Comparison of ENCODE assay signal across 1 cellular context in genomic region chr20:41154436-41155176, GRCh38.
TF ChIP-seq lines count a peak whose summit lies in the region.

No MANE protein-coding gene starts in this region.

TF ChIP-seq in HepG2, 621 proteins besides CTCF, POLR2A, EP300 and RAD21:
- 0 out of 2 replicates have a peak, but pooled peaks have one; percentile 44 for TF ChIP-seq PREB (CRISPR knock-in tag; IDR thresholded peaks at IDR 0.05)
- TF ChIP-seq, protein P1, sequence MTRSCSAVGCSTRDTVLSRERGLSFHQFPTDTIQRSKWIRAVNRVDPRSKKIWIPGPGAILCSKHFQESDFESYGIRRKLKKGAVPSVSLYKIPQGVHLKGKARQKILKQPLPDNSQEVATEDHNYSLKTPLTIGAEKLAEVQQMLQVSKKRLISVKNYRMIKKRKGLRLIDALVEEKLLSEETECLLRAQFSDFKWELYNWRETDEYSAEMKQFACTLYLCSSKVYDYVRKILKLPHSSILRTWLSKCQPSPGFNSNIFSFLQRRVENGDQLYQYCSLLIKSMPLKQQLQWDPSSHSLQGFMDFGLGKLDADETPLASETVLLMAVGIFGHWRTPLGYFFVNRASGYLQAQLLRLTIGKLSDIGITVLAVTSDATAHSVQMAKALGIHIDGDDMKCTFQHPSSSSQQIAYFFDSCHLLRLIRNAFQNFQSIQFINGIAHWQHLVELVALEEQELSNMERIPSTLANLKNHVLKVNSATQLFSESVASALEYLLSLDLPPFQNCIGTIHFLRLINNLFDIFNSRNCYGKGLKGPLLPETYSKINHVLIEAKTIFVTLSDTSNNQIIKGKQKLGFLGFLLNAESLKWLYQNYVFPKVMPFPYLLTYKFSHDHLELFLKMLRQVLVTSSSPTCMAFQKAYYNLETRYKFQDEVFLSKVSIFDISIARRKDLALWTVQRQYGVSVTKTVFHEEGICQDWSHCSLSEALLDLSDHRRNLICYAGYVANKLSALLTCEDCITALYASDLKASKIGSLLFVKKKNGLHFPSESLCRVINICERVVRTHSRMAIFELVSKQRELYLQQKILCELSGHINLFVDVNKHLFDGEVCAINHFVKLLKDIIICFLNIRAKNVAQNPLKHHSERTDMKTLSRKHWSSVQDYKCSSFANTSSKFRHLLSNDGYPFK (CRISPR knock-in tag; IDR thresholded peaks at IDR 0.05; ENCODE audit: borderline replicate concordance), result peak; percentile 16; the same call in 1 of the 2 replicates
- TF ChIP-seq, protein P2, sequence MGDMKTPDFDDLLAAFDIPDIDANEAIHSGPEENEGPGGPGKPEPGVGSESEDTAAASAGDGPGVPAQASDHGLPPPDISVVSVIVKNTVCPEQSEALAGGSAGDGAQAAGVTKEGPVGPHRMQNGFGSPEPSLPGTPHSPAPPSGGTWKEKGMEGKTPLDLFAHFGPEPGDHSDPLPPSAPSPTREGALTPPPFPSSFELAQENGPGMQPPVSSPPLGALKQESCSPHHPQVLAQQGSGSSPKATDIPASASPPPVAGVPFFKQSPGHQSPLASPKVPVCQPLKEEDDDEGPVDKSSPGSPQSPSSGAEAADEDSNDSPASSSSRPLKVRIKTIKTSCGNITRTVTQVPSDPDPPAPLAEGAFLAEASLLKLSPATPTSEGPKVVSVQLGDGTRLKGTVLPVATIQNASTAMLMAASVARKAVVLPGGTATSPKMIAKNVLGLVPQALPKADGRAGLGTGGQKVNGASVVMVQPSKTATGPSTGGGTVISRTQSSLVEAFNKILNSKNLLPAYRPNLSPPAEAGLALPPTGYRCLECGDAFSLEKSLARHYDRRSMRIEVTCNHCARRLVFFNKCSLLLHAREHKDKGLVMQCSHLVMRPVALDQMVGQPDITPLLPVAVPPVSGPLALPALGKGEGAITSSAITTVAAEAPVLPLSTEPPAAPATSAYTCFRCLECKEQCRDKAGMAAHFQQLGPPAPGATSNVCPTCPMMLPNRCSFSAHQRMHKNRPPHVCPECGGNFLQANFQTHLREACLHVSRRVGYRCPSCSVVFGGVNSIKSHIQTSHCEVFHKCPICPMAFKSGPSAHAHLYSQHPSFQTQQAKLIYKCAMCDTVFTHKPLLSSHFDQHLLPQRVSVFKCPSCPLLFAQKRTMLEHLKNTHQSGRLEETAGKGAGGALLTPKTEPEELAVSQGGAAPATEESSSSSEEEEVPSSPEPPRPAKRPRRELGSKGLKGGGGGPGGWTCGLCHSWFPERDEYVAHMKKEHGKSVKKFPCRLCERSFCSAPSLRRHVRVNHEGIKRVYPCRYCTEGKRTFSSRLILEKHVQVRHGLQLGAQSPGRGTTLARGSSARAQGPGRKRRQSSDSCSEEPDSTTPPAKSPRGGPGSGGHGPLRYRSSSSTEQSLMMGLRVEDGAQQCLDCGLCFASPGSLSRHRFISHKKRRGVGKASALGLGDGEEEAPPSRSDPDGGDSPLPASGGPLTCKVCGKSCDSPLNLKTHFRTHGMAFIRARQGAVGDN (CRISPR knock-in tag; IDR thresholded peaks at IDR 0.05), result peak; percentile 17; the same call in 1 of the 2 replicates
- no peak for TF ChIP-seq ZNF501 (CRISPR knock-in tag; IDR thresholded peaks at IDR 0.05)
- TF ChIP-seq, protein P3, sequence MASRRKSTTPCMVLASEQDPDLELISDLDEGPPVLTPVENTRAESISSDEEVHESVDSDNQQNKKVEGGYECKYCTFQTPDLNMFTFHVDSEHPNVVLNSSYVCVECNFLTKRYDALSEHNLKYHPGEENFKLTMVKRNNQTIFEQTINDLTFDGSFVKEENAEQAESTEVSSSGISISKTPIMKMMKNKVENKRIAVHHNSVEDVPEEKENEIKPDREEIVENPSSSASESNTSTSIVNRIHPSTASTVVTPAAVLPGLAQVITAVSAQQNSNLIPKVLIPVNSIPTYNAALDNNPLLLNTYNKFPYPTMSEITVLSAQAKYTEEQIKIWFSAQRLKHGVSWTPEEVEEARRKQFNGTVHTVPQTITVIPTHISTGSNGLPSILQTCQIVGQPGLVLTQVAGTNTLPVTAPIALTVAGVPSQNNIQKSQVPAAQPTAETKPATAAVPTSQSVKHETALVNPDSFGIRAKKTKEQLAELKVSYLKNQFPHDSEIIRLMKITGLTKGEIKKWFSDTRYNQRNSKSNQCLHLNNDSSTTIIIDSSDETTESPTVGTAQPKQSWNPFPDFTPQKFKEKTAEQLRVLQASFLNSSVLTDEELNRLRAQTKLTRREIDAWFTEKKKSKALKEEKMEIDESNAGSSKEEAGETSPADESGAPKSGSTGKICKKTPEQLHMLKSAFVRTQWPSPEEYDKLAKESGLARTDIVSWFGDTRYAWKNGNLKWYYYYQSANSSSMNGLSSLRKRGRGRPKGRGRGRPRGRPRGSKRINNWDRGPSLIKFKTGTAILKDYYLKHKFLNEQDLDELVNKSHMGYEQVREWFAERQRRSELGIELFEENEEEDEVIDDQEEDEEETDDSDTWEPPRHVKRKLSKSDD (CRISPR knock-in tag; IDR thresholded peaks at IDR 0.05; ENCODE audit: low read depth), result no peak
TF ChIP-seq in HepG2: peak in this region for 3.
